ENCODE assay signal across 17 cellular contexts in genomic region chr3:174398761-174399160, GRCh38.
"Had no signal": no experiment of that assay in that cellular context is flagged by ENCODE, and none has a peak within 500 bp of the region (broad histone marks: within the 10 kb centered on the region; RNA-seq: fewer than 3 reads in every experiment).

No MANE protein-coding gene starts in this region.

- H3K27ac ChIP-seq: epithelial cell of prostate, esophagus muscularis mucosa, heart left ventricle, neutrophil, stomach, thoracic aorta, transverse colon had no signal

- H3K4me3 ChIP-seq: esophagus muscularis mucosa, heart left ventricle, mucosa of descending colon, stomach, thoracic aorta, transverse colon had no signal

- H3K4me1 ChIP-seq: esophagus muscularis mucosa, heart left ventricle, stomach, transverse colon had no signal

- FAIRE-seq: frontal cortex had no signal

- H3K27me3 ChIP-seq: esophagus muscularis mucosa, heart left ventricle, neutrophil, stomach, transverse colon had no signal

- DNase-seq: effector memory CD8-positive, alpha-beta T cell; heart left ventricle; hippocampal formation; kidney glomerular epithelial cell; mucosa of descending colon; naive thymus-derived CD8-positive, alpha-beta T cell; posterior cingulate gyrus; stimulated activated CD4-positive, alpha-beta T cell treated with anti-CD3 and anti-CD28 coated beads, Interleukin-12 subunit alpha, Interleukin-12 subunit beta, amount 100 ng/mL, for 4 hours; stimulated activated naive CD4-positive, alpha-beta T cell; stomach; substantia nigra; transverse colon had no signal

- H3K9me3 ChIP-seq: esophagus muscularis mucosa, mucosa of descending colon, neutrophil, thoracic aorta, transverse colon had no signal

- H3K36me3 ChIP-seq: esophagus muscularis mucosa, heart left ventricle, neutrophil, stomach, thoracic aorta, transverse colon had no signal
